Comparison of ENCODE assay signal across 10 cellular contexts in the genomic region with DNA sequence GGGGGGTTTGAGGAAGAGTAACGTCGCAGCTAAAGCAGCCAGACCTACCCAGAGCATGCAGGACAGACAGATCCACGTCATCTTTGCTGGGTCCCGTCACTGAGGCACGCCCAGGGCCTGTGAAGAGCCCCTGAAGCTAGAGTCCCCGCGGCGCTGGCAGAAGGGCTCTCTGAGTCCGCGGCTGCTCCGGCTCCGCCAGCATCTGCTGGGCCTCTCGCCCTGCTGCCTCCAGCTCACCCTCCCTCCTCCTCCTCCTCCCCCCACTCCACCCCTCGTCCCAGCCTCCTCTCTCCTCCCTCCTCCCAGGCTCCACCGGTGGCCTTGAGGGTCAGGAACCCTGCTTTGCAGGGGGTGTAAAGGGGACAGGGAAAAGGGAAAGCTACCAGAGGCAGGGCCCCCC. TPM values are rescaled to one million over a fixed set of nuclear protein-coding genes. Genes with fewer than 3 reads are reported as not detected.
A peak's percentile ranks its signal among the peaks of the same experiment; 100 is the strongest.
DNase-seq lines count a peak whose midpoint lies in the region; ATAC-seq and TF ChIP-seq lines count a peak whose summit lies in the region.
"Had no signal": no experiment of that assay in that cellular context is flagged by ENCODE, and none has a peak within 500 bp of the region (broad histone marks: within the 10 kb centered on the region; RNA-seq: fewer than 3 reads in every experiment).

A gene (minus strand): TSS at position 204 of the 400 bp plus-strand sequence. CDS start 123 bp downstream, at position 81.

- H3K4me3 ChIP-seq in A673 (ENCODE audit: low read depth, low read length, poor library complexity, severe bottlenecking) (peak within 1 kb of the TSS; percentile 28), SJSA1 (no peak within 1 kb of the TSS)

- H3K9me3 Mint-ChIP-seq in nephron, result no peaks in the 10 kb centered on the region

- no peaks in the 10 kb centered on the region for H3K27me3 ChIP-seq in A673 (replicated peaks; ENCODE audit: insufficient read depth, low read depth, low read length, poor library complexity)
- no peaks in the 10 kb centered on the region for H3K27me3 ChIP-seq in SJSA1 (replicated peaks)

- POLR2A ChIA-PET in A673 (lab: Charles Lee; ENCODE audit: low non-redundant PET), result no interaction called here

- H3K36me3 Mint-ChIP-seq in nephron (ENCODE audit: low read depth), result no peaks in the 10 kb centered on the region

- H3K9me3 ChIP-seq in A673 (ENCODE audit: low read depth, low read length, poor library complexity, severe bottlenecking) (no peaks in the 10 kb centered on the region), SJSA1 (replicated peaks) (no peaks in the 10 kb centered on the region)

- H3K4me1 ChIP-seq in A673 (ENCODE audit: insufficient read depth, low read length, poor library complexity, severe bottlenecking) (peaks cover 55% of the 10 kb centered on the region), SJSA1 (replicated peaks) (peaks cover 51% of the 10 kb centered on the region)

- peak within 1 kb of the TSS; percentile 84 to 88 (median 86) for H3K4me3 Mint-ChIP-seq in nephron

- DNase-seq in A673 (ENCODE audit: low spot score), result no peak
- no peak for DNase-seq in SJSA1 (ENCODE audit: low read depth in 1 of 2, low spot score in 2 of 2)
- peak; percentile 43 for DNase-seq in fibroblast of peridontal ligament (ENCODE audit: extremely low read depth)
- no peak for DNase-seq in activated T-cell treated with anti-CD3 and anti-CD28 coated beads, Interleukin-2, amount 50 U/mL, for 1 hour
- DNase-seq: Karpas-422 had no signal

- H3K4me1 Mint-ChIP-seq in nephron, result peaks cover 62% of the 10 kb centered on the region

- CTCF ChIA-PET in A673 (lab: Charles Lee), result no interaction called here

- ATAC-seq in HG03378 (IDR thresholded peaks at IDR 0.05; ENCODE audit: unreplicated experiment) (no peak), GM21717 (IDR thresholded peaks at IDR 0.05; ENCODE audit: unreplicated experiment) (no peak), GM18511 (IDR thresholded peaks at IDR 0.05; ENCODE audit: unreplicated experiment) (no peak)

- H3K27ac Mint-ChIP-seq in nephron, result peak within 1 kb of the TSS; percentile 98 to 99 (median 98)

- TF ChIP-seq CTCF in A673 (conservative IDR thresholded peaks at IDR 0.05; ENCODE audit: low read depth, low read length), result no peak
- TF ChIP-seq CTCF in nephron (IDR thresholded peaks at IDR 0.05; ENCODE audit: unreplicated experiment in 3 of 3), result no peak

- no TSS peak for BruUV-seq in A673 (replicated peaks; lab: Mats Ljungman, UMichigan)

- H3K36me3 ChIP-seq in A673 (ENCODE audit: insufficient read depth, low read length, poor library complexity, severe bottlenecking), result no peaks in the 10 kb centered on the region
- H3K36me3 ChIP-seq in SJSA1, result no peaks in the 10 kb centered on the region

- peaks cover 27% of the 10 kb centered on the region for H3K27me3 Mint-ChIP-seq in nephron (ENCODE audit: low read depth)

- intact Hi-C loops in A673 (cut with micrococcal nuclease; ENCODE audit: unreplicated experiment), result no loop called here

- H3K27ac ChIP-seq in A673 (ENCODE audit: low read depth, low read length, poor library complexity, severe bottlenecking), result peak within 1 kb of the TSS; percentile 83
- peak within 1 kb of the TSS; percentile 55 for H3K27ac ChIP-seq in SJSA1
- H3K27ac ChIP-seq: epithelial cell of prostate had no signal

RNA-seq across cellular contexts. Expression of the gene that starts here (rescaled TPM):
- 88.9 and 99.6 TPM in 2 replicates for total RNA-seq in A673 (2021)
- 9.8 and 14.3 TPM in 2 replicates for total RNA-seq in SJSA1 (2014; rRNA removed; shearing (Covaris generic))
